21 cellular contexts compared by ENCODE assay signal in genomic region chr7:80387634-80388033, GRCh38.
A peak's percentile ranks its signal among the peaks of the same experiment; 100 is the strongest.
DNase-seq lines count a peak whose midpoint lies in the region; ATAC-seq lines count a peak whose summit lies in the region.
"Had no signal": no experiment of that assay in that cellular context is flagged by ENCODE, and none has a peak within 500 bp of the region (broad histone marks: within the 10 kb centered on the region; RNA-seq: fewer than 3 reads in every experiment).

No MANE protein-coding gene starts in this region.

- no peak overlapping the region for H3K27ac ChIP-seq in trophoblast cell (ENCODE audit: low read depth, low read length)
- H3K27ac ChIP-seq: ascending aorta, epithelial cell of prostate, pancreas, skin epidermis, tibial artery had no signal

- H3K9ac ChIP-seq in trophoblast cell (ENCODE audit: low read length), result no peak overlapping the region

- H3K4ac ChIP-seq in trophoblast cell (ENCODE audit: low read depth, low read length), result no peak overlapping the region

- no peaks in the 10 kb centered on the region for H3K4me1 ChIP-seq in trophoblast cell (ENCODE audit: control insufficient read depth in 1 of 2, insufficient read depth in 2 of 2, low read length in 2 of 2)

- no peak overlapping the region for H4K91ac ChIP-seq in trophoblast cell (ENCODE audit: low read depth, low read length)

- DNase-seq in NCI-H1417 (lab: John Stamatoyannopoulos, UW) (peak in 2 of 3 experiments; percentile 29 to 62), NCI-H1417 treated with DMSO at 0.1 percent for 48 hours (lab: John Stamatoyannopoulos, UW) (no peak), NCI-H526 treated with DMSO at 0.1 percent for 48 hours (lab: John Stamatoyannopoulos, UW) (peak; percentile 15), foreskin melanocyte (peak; percentile 28), trophoblast cell (peak; percentile 13 to 31), CD1c-positive myeloid dendritic cell (ENCODE audit: extremely low spot score) (no peak), medulla oblongata (ENCODE audit: extremely low spot score) (no peak)
- DNase-seq: activated CD4-positive, alpha-beta T cell treated with anti-CD3 and anti-CD28 coated beads for 36 hours; activated gamma-delta T cell; C1 segment of cervical spinal cord; immature natural killer cell; midbrain; NCI-H446; pancreas; SHP77 treated with DMSO at 0.1 percent for 48 hours; stimulated activated CD4-positive, alpha-beta T cell treated with anti-CD3 and anti-CD28 coated beads, Interleukin-4, amount 100 ng/mL, for 4 hours; tibial artery had no signal

- H3K4me3 ChIP-seq in trophoblast cell (ENCODE audit: low read depth, low read length), result no peak overlapping the region
- H3K4me3 ChIP-seq: ascending aorta, pancreas, skin epidermis, tibial artery had no signal

- no peaks in the 10 kb centered on the region for H3K79me1 ChIP-seq in trophoblast cell (ENCODE audit: low read length)

- H3K23ac ChIP-seq in trophoblast cell (ENCODE audit: low read length), result no peak overlapping the region

- no peak overlapping the region for H4K12ac ChIP-seq in trophoblast cell (ENCODE audit: low read depth, low read length)

- H2AK5ac ChIP-seq in trophoblast cell (ENCODE audit: low read length), result no peak overlapping the region

- no peak overlapping the region for H2BK12ac ChIP-seq in trophoblast cell (ENCODE audit: low read length)

- WGBS in trophoblast cell (ENCODE audit: extremely low coverage, insufficient coverage, insufficient read length), result no CpG with 5 or more reads among the region's 4 CpGs

- no peaks in the 10 kb centered on the region for H3K79me2 ChIP-seq in trophoblast cell (ENCODE audit: control insufficient read depth, insufficient read depth, low read length, poor library complexity)

- no peaks in the 10 kb centered on the region for H3K27me3 ChIP-seq in trophoblast cell (ENCODE audit: insufficient read depth, low read length)
- H3K27me3 ChIP-seq: ascending aorta, pancreas, tibial artery had no signal

- no peak overlapping the region for H3K18ac ChIP-seq in trophoblast cell (ENCODE audit: low read length)

- no peak overlapping the region for H2AFZ ChIP-seq in trophoblast cell (ENCODE audit: insufficient read depth, low read length, poor library complexity)

- no peak overlapping the region for H2BK120ac ChIP-seq in trophoblast cell (ENCODE audit: insufficient read depth, low read length, poor library complexity)

- ATAC-seq in HG03039 (IDR thresholded peaks at IDR 0.05; ENCODE audit: unreplicated experiment), result no peak
- ATAC-seq: activated CD4-positive, alpha-beta T cell treated with anti-CD3 and anti-CD28 coated beads for 36 hours; pancreas had no signal

- no peak overlapping the region for H2BK5ac ChIP-seq in trophoblast cell (ENCODE audit: low read depth, low read length, poor library complexity)

- no peaks in the 10 kb centered on the region for H3K36me3 ChIP-seq in trophoblast cell (ENCODE audit: control insufficient read depth in 1 of 2, insufficient read depth in 2 of 2, low read length in 2 of 2)
- H3K36me3 ChIP-seq: ascending aorta, pancreas, tibial artery had no signal

- H3K9me3 ChIP-seq in trophoblast cell (ENCODE audit: insufficient read depth, low read depth, low read length), result no peaks in the 10 kb centered on the region
- H3K9me3 ChIP-seq: ascending aorta, pancreas, tibial artery had no signal

- H4K8ac ChIP-seq in trophoblast cell (ENCODE audit: low read depth, low read length), result no peak overlapping the region

- no peak overlapping the region for H3K14ac ChIP-seq in trophoblast cell (ENCODE audit: low read length)

- H3K4me2 ChIP-seq in trophoblast cell (ENCODE audit: low read length), result no peak overlapping the region

Comparison
In these comparisons a context has a peak if more than half of its experiments do, and no peak if none do; other contexts are left out.
1. DNase-seq: peak in NCI-H1417 (2 of 3), NCI-H526 treated with DMSO at 0.1 percent for 48 hours (single experiment), foreskin melanocyte (single experiment) and trophoblast cell (2 of 2); none in NCI-H1417 treated with DMSO at 0.1 percent for 48 hours (single experiment), CD1c-positive myeloid dendritic cell (single experiment) and medulla oblongata (single experiment).